In genomic region chr22:38398609-38399401, GRCh38 we compare ENCODE assay signal across 8 cellular contexts. TPM values are rescaled to one million over a fixed set of nuclear protein-coding genes. Genes with fewer than 3 reads are reported as not detected.
DNase-seq lines count a peak whose midpoint lies in the region; ATAC-seq and TF ChIP-seq lines count a peak whose summit lies in the region.

No MANE protein-coding gene starts in this region.

- ATAC-seq in activated T-cell treated with anti-CD3 and anti-CD28 coated beads, Interleukin-2, amount 50 U/mL, for 72 hours (replicated peaks in 1 of 2): peak; percentile 82 to 83
- peak; percentile 69 to 77 for ATAC-seq in naive thymus-derived CD8-positive, alpha-beta T cell
- peak; percentile 86 for ATAC-seq in stimulated activated memory B cell treated with anti-CD40 and anti-IgM and Interleukin-4, amounts not matched to agents 10 μg/mL and 1 μg/mL and 100 μg/mL, for 72 hours

- peak overlapping the region; percentile 84 to 94 for H3K4me3 Mint-ChIP-seq in activated T-cell treated with anti-CD3 and anti-CD28 coated beads, Interleukin-2, amount 50 U/mL, for 72 hours
- peak overlapping the region; percentile 71 to 93 (median 84) for H3K4me3 Mint-ChIP-seq in naive thymus-derived CD8-positive, alpha-beta T cell
- H3K4me3 Mint-ChIP-seq in stimulated activated memory B cell treated with anti-CD40 and anti-IgM and Interleukin-4, amounts not matched to agents 10 μg/mL and 1 μg/mL and 100 μg/mL, for 72 hours: peak overlapping the region; percentile 96

- H3K27me3 Mint-ChIP-seq in activated T-cell treated with anti-CD3 and anti-CD28 coated beads, Interleukin-2, amount 50 U/mL, for 72 hours (ENCODE audit: low read depth): peaks cover 11% of the 10 kb centered on the region
- no peaks in the 10 kb centered on the region for H3K27me3 Mint-ChIP-seq in naive thymus-derived CD8-positive, alpha-beta T cell
- no peaks in the 10 kb centered on the region for H3K27me3 Mint-ChIP-seq in stimulated activated memory B cell treated with anti-CD40 and anti-IgM and Interleukin-4, amounts not matched to agents 10 μg/mL and 1 μg/mL and 100 μg/mL, for 72 hours

- H3K9ac ChIP-seq in fibroblast of lung (ENCODE audit: insufficient read depth, low read length): peak overlapping the region; percentile 53

- TF ChIP-seq POLR2A in GM18951 (IDR thresholded peaks at IDR 0.05; ENCODE audit: extremely low read depth, insufficient read depth, insufficient read length): peak; percentile 71

- DNase-seq in AG04450 (ENCODE audit: low read depth, low spot score) (peak; percentile 21), HL-60 (ENCODE audit: low read depth in 1 of 2, low spot score in 1 of 2) (peak; percentile 72 to 77), PC-9 (peak; percentile 50 to 89), fibroblast of lung (ENCODE audit: low read depth in 2 of 2) (peak; percentile 68 to 73)
- DNase-seq in activated T-cell treated with anti-CD3 and anti-CD28 coated beads, Interleukin-2, amount 50 U/mL, for 72 hours: peak; percentile 86 to 90
- peak; percentile 72 to 92 (median 82) for DNase-seq in naive thymus-derived CD8-positive, alpha-beta T cell

- CTCF ChIA-PET in AG04450 (lab: Charles Lee): interaction anchor here (0.6 to 0.7 kb wide), 2 partner anchors 194 to 511 kb away, joined by 3 to 4 read pairs; no protein-coding TSS in a partner anchor
- CTCF ChIA-PET in PC-9 (lab: Charles Lee): interaction anchor here (0.6 kb wide), 2 partner anchors 293 to 355 kb away, joined by 5 to 12 read pairs; no protein-coding TSS in a partner anchor

- POLR2A ChIA-PET in AG04450 (lab: Yijun Ruan, JAX) (interaction anchor here (0.6 to 1.1 kb wide), 2 partner anchors 93 to 301 kb away, joined by 3 read pairs; no protein-coding TSS in a partner anchor), PC-9 (lab: Charles Lee; ENCODE audit: unreplicated experiment) (interaction anchor here (0.6 to 0.8 kb wide), 7 partner anchors 35 to 502 kb away, joined by 4 to 9 read pairs (median 5); partner anchors contain the start of gene MAFF)
- POLR2A ChIA-PET in naive thymus-derived CD8-positive, alpha-beta T cell (lab: Charles Lee): interaction anchor here (0.6 to 1.7 kb wide), 4 partner anchors 24 to 255 kb away, joined by 3 to 4 read pairs (median 3); partner anchors contain the start of gene PLA2G6

- intact Hi-C loops in PC-9 (cut with micrococcal nuclease; ENCODE audit: unreplicated experiment): loop anchor here (1.0 kb wide), 1 partner anchor 256 kb away; no protein-coding TSS in a partner anchor

- TF ChIP-seq CTCF in AG04450 (IDR thresholded peaks at IDR 0.05; ENCODE audit: low read depth, low read length) (no peak), HL-60 (IDR thresholded peaks at IDR 0.05; ENCODE audit: insufficient read depth, low read length) (no peak), PC-9 (conservative IDR thresholded peaks at IDR 0.05) (no peak), fibroblast of lung (conservative IDR thresholded peaks at IDR 0.05 in 1 of 2, IDR thresholded peaks at IDR 0.05 in 1 of 2; ENCODE audit: low read depth in 1 of 2, low read length in 2 of 2) (no peak)

- H3K79me2 ChIP-seq in PC-9 (ENCODE audit: low read depth) (peaks cover 42% of the 10 kb centered on the region), fibroblast of lung (ENCODE audit: control insufficient read depth, insufficient read depth, low read length) (peaks cover 2% of the 10 kb centered on the region)

- H3K9me3 ChIP-seq in AG04450 (ENCODE audit: control insufficient read depth, insufficient read depth, low read length) (no peaks in the 10 kb centered on the region), PC-9 (ENCODE audit: insufficient read depth, low read depth) (no peaks in the 10 kb centered on the region), fibroblast of lung (ENCODE audit: control insufficient read depth, insufficient read depth, low read depth, low read length) (no peaks in the 10 kb centered on the region)

- no peaks in the 10 kb centered on the region for H3K36me3 Mint-ChIP-seq in activated T-cell treated with anti-CD3 and anti-CD28 coated beads, Interleukin-2, amount 50 U/mL, for 72 hours (ENCODE audit: insufficient read depth in 2 of 2)
- H3K36me3 Mint-ChIP-seq in naive thymus-derived CD8-positive, alpha-beta T cell: no peaks in the 10 kb centered on the region
- H3K36me3 Mint-ChIP-seq in stimulated activated memory B cell treated with anti-CD40 and anti-IgM and Interleukin-4, amounts not matched to agents 10 μg/mL and 1 μg/mL and 100 μg/mL, for 72 hours: peaks cover 11% of the 10 kb centered on the region

- H3K4me3 ChIP-seq in AG04450 (ENCODE audit: low read depth, low read length): peak overlapping the region; percentile 70
- H3K4me3 ChIP-seq in HL-60 (replicated peaks; ENCODE audit: insufficient read depth, low read length): peak overlapping the region; percentile 77
- H3K4me3 ChIP-seq in PC-9: peak overlapping the region; percentile 99
- peak overlapping the region; percentile 55 to 83 (median 66) for H3K4me3 ChIP-seq in fibroblast of lung (replicated peaks in 1 of 4; ENCODE audit: control extremely low read depth in 1 of 4, insufficient read depth in 1 of 4, low read depth in 3 of 4, low read length in 4 of 4)

- H4K20me1 ChIP-seq in PC-9 (ENCODE audit: insufficient read depth) (no peaks in the 10 kb centered on the region; the same call in 1 of the 2 replicates), fibroblast of lung (ENCODE audit: control insufficient read depth, extremely low read depth, insufficient read depth, low read length) (no peaks in the 10 kb centered on the region)

- H3K9me2 ChIP-seq in PC-9 (ENCODE audit: insufficient read depth): no peaks in the 10 kb centered on the region

- peaks cover 37% of the 10 kb centered on the region for H3K4me1 Mint-ChIP-seq in activated T-cell treated with anti-CD3 and anti-CD28 coated beads, Interleukin-2, amount 50 U/mL, for 72 hours (ENCODE audit: low read depth)
- peaks cover 0 to 41% (median 18%) of the 10 kb centered on the region in 4 donors for H3K4me1 Mint-ChIP-seq in naive thymus-derived CD8-positive, alpha-beta T cell
- peaks cover 50% of the 10 kb centered on the region for H3K4me1 Mint-ChIP-seq in stimulated activated memory B cell treated with anti-CD40 and anti-IgM and Interleukin-4, amounts not matched to agents 10 μg/mL and 1 μg/mL and 100 μg/mL, for 72 hours

- peaks cover 24% of the 10 kb centered on the region for H3K27me3 ChIP-seq in AG04450 (ENCODE audit: control insufficient read depth, insufficient read depth, low read length)
- no peaks in the 10 kb centered on the region for H3K27me3 ChIP-seq in HL-60 (ENCODE audit: insufficient read depth, poor library complexity, severe bottlenecking)
- H3K27me3 ChIP-seq in PC-9 (ENCODE audit: insufficient read depth, low read depth): no peaks in the 10 kb centered on the region
- H3K27me3 ChIP-seq in fibroblast of lung (ENCODE audit: control insufficient read depth, insufficient read depth, low read length): no peaks in the 10 kb centered on the region

- H3F3A ChIP-seq in PC-9 (ENCODE audit: insufficient read depth, low read depth): peaks cover 28% of the 10 kb centered on the region; the same call in 1 of the 2 replicates

- BruUV-seq in PC-9 (replicated peaks; lab: Mats Ljungman, UMichigan): no TSS peak

- H3K4me2 ChIP-seq in PC-9 (peak overlapping the region; percentile 99), fibroblast of lung (ENCODE audit: extremely low read depth, insufficient read depth, low read length) (peak overlapping the region; percentile 71)

- in situ Hi-C loops in GM18951 (cut with MboI; ENCODE audit: low sequenced_read_pairs, unreplicated experiment): no loop called here

- no peaks in the 10 kb centered on the region for H3K9me3 Mint-ChIP-seq in activated T-cell treated with anti-CD3 and anti-CD28 coated beads, Interleukin-2, amount 50 U/mL, for 72 hours
- no peaks in the 10 kb centered on the region for H3K9me3 Mint-ChIP-seq in naive thymus-derived CD8-positive, alpha-beta T cell
- H3K9me3 Mint-ChIP-seq in stimulated activated memory B cell treated with anti-CD40 and anti-IgM and Interleukin-4, amounts not matched to agents 10 μg/mL and 1 μg/mL and 100 μg/mL, for 72 hours: no peaks in the 10 kb centered on the region

- H3K27ac Mint-ChIP-seq in activated T-cell treated with anti-CD3 and anti-CD28 coated beads, Interleukin-2, amount 50 U/mL, for 72 hours: no peak overlapping the region
- peak overlapping the region in 6 of 10 donors; percentile 17 to 90 (median 59) for H3K27ac Mint-ChIP-seq in naive thymus-derived CD8-positive, alpha-beta T cell
- peak overlapping the region; percentile 92 for H3K27ac Mint-ChIP-seq in stimulated activated memory B cell treated with anti-CD40 and anti-IgM and Interleukin-4, amounts not matched to agents 10 μg/mL and 1 μg/mL and 100 μg/mL, for 72 hours

- peak overlapping the region; percentile 95 for H2AFZ ChIP-seq in PC-9
- H2AFZ ChIP-seq in fibroblast of lung (ENCODE audit: low read length): no peak overlapping the region

- H3K4me1 ChIP-seq in PC-9 (replicated peaks; ENCODE audit: insufficient read depth): peaks cover 30% of the 10 kb centered on the region
- H3K4me1 ChIP-seq in fibroblast of lung (ENCODE audit: control insufficient read depth, extremely low read depth, insufficient read depth, low read length): no peaks in the 10 kb centered on the region

- H3K36me3 ChIP-seq in PC-9 (ENCODE audit: low read depth) (no peaks in the 10 kb centered on the region), fibroblast of lung (ENCODE audit: control insufficient read depth, insufficient read depth, low read length) (no peaks in the 10 kb centered on the region)

- no peak overlapping the region for H3K27ac ChIP-seq in AG04450 (ENCODE audit: low read depth, low read length)
- peak overlapping the region; percentile 95 for H3K27ac ChIP-seq in HL-60 (replicated peaks)
- peak overlapping the region; percentile 56 for H3K27ac ChIP-seq in PC-9
- no peak overlapping the region for H3K27ac ChIP-seq in fibroblast of lung (ENCODE audit: insufficient read depth, low read length)

RNA-seq across cellular contexts. Expression of gene KCNJ4, which starts 56.2 kb away (rescaled TPM):
- polyA plus RNA-seq in AG04450 (2011; rRNA removed) (not detected in 2 replicates), fibroblast of lung (not detected in 2 replicates)
- polyA minus RNA-seq in AG04450 (2011; rRNA and poly(A)+ RNA removed): not detected in 2 replicates
- total RNA-seq in PC-9 (2021) (0.18 and 0.22 TPM in 2 replicates), fibroblast of lung (not detected in 2 replicates)
- not detected for total RNA-seq in activated T-cell treated with anti-CD3 and anti-CD28 coated beads, Interleukin-2, amount 50 U/mL, for 72 hours
- not detected in 2 replicates for polyA plus RNA-seq in fibroblast of lung (2012)
- polyA minus RNA-seq in fibroblast of lung (ENCODE audit: low replicate concordance): not detected in 2 replicates
- not detected for total RNA-seq in naive thymus-derived CD8-positive, alpha-beta T cell
- not detected for polyA plus RNA-seq in naive thymus-derived CD8-positive, alpha-beta T cell

Comparison
In these comparisons a context has a peak if more than half of its experiments do, and no peak if none do; other contexts are left out.
1. DNase-seq: peak in every context shown above with its lines; median percentile 88 in activated T-cell treated with anti-CD3 and anti-CD28 coated beads, Interleukin-2, amount 50 U/mL, for 72 hours; 82 in naive thymus-derived CD8-positive, alpha-beta T cell; 74 in HL-60; 70 in fibroblast of lung; 70 in PC-9; 21 in AG04450.
2. H3K27ac ChIP-seq: peak in HL-60 (single experiment) and PC-9 (single experiment); none in AG04450 (single experiment) and fibroblast of lung (single experiment).
3. Peak in every context shown above with its lines, with median percentiles within 50 percentile points of each other: H3K4me3 ChIP-seq, ATAC-seq and H3K4me3 Mint-ChIP-seq.